Comparison of ENCODE assay signal across 8 cellular contexts in the genomic region with DNA sequence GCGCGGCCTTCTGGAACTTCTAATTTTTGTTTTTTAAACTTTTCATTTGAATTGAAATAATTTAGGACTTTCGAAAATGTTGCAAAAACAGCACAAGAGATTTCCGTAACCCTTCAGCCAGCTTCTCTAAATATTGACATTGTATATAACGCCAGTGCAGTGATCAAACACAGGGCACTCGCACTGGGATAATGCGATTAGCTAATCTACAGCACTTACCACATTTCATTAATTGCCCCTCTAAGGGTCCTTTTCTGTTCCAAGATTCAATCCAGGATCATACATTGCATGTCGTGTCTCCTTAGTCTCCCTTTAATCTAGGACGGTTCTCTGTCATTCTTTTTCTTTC. TPM values are rescaled to one million over a fixed set of nuclear protein-coding genes. Genes with fewer than 3 reads are reported as not detected.
DNase-seq lines count a peak whose midpoint lies in the region; ATAC-seq, FAIRE-seq and TF ChIP-seq lines count a peak whose summit lies in the region.

No MANE protein-coding gene starts in this region.

- WGBS in HepG2 (ENCODE audit: low lambda C conversion rate): 2% methylated on average over 9 of the region's 9 CpGs

- H3K79me2 ChIP-seq in HepG2 (ENCODE audit: insufficient read depth, low read length): peaks cover 11% of the 10 kb centered on the region

- TF ChIP-seq EP300 in HepG2 (IDR thresholded peaks at IDR 0.05; ENCODE audit: low read depth in 2 of 2, low read length in 2 of 2): peak in 1 of 2 experiments; percentile 34; a peak in 1 of 4 replicates
- TF ChIP-seq EP300 in HepG2 (CRISPR knock-in tag; IDR thresholded peaks at IDR 0.05; ENCODE audit: borderline replicate concordance): no peak

- intact Hi-C loops in HepG2 (cut with micrococcal nuclease; ENCODE audit: unreplicated experiment) (loop anchor here (5.0 to 10.0 kb wide), 2 partner anchors 86 to 184 kb away; a partner anchor contains a TSS), upper lobe of right lung (cut with DNase I) (no loop called here)

- no peak for FAIRE-seq in HepG2 (lab: Jason Lieb, UNC)
- no peak for FAIRE-seq in GM12891 (lab: Jason Lieb, UNC)

- CTCF ChIA-PET in activated naive CD4-positive, alpha-beta T cell treated with anti-CD3 and anti-CD28 coated beads, Interleukin-2, amount 10 ng/mL, durations not matched to agents 7 days and 5 days (lab: Charles Lee): no interaction called here
- CTCF ChIA-PET in HepG2 (lab: Yijun Ruan, JAX; ENCODE audit: low intra/inter-chr PET ratio, low total read pairs): no interaction called here

- peak overlapping the region; percentile 69 for H3K4me3 Mint-ChIP-seq in activated naive CD4-positive, alpha-beta T cell treated with anti-CD3 and anti-CD28 coated beads, Interleukin-2, amount 10 ng/mL, durations not matched to agents 7 days and 5 days
- H3K4me3 Mint-ChIP-seq in activated naive CD8-positive, alpha-beta T cell treated with anti-CD3 and anti-CD28 coated beads, Interleukin-2, amount 10 ng/mL, durations not matched to agents 7 days and 5 days: peak overlapping the region; percentile 41

- TF ChIP-seq RAD21 in HepG2 (CRISPR knock-in tag; IDR thresholded peaks at IDR 0.05): no peak

- POLR2A ChIA-PET in activated naive CD8-positive, alpha-beta T cell treated with anti-CD3 and anti-CD28 coated beads, Interleukin-2, amount 10 ng/mL, durations not matched to agents 7 days and 5 days (lab: Charles Lee): no interaction called here
- POLR2A ChIA-PET in HepG2 (lab: Yijun Ruan, JAX): interaction anchor here (0.7 to 1.0 kb wide), 3 partner anchors 86 to 520 kb away, joined by 3 to 4 read pairs (median 4); a partner anchor contains a TSS

- peaks cover 10% of the 10 kb centered on the region for H3K4me1 Mint-ChIP-seq in activated naive CD4-positive, alpha-beta T cell treated with anti-CD3 and anti-CD28 coated beads, Interleukin-2, amount 10 ng/mL, durations not matched to agents 7 days and 5 days
- peaks cover 9% of the 10 kb centered on the region for H3K4me1 Mint-ChIP-seq in activated naive CD8-positive, alpha-beta T cell treated with anti-CD3 and anti-CD28 coated beads, Interleukin-2, amount 10 ng/mL, durations not matched to agents 7 days and 5 days

- no peaks in the 10 kb centered on the region for H3K9me3 Mint-ChIP-seq in activated naive CD4-positive, alpha-beta T cell treated with anti-CD3 and anti-CD28 coated beads, Interleukin-2, amount 10 ng/mL, durations not matched to agents 7 days and 5 days
- H3K9me3 Mint-ChIP-seq in activated naive CD4-positive, alpha-beta T cell treated with anti-CD3 and anti-CD28 coated beads, Interleukin-2, amount 50 U/mL, for 72 hours: no peaks in the 10 kb centered on the region
- no peaks in the 10 kb centered on the region for H3K9me3 Mint-ChIP-seq in activated naive CD8-positive, alpha-beta T cell treated with anti-CD3 and anti-CD28 coated beads, Interleukin-2, amount 10 ng/mL, durations not matched to agents 7 days and 5 days

- H3K27ac ChIP-seq in HepG2 (ENCODE audit: extremely low read length, insufficient read depth, low read length): peak overlapping the region; percentile 79
- peak overlapping the region; percentile 97 for H3K27ac ChIP-seq in upper lobe of right lung

- no peak for DNase-seq in activated naive CD4-positive, alpha-beta T cell treated with anti-CD3 and anti-CD28 coated beads, Interleukin-2, amount 10 ng/mL, durations not matched to agents 7 days and 5 days
- no peak for DNase-seq in activated naive CD4-positive, alpha-beta T cell treated with anti-CD3 and anti-CD28 coated beads, Interleukin-2, amount 50 U/mL, for 72 hours (ENCODE audit: low spot score in 2 of 2)
- DNase-seq in activated naive CD8-positive, alpha-beta T cell treated with anti-CD3 and anti-CD28 coated beads, Interleukin-2, amount 10 ng/mL, durations not matched to agents 7 days and 5 days: no peak
- DNase-seq in HepG2 (ENCODE audit: low spot score): peak; percentile 48
- DNase-seq in upper lobe of right lung: no peak
- no peak for DNase-seq in A172 (ENCODE audit: low spot score)
- DNase-seq in GM12891 (ENCODE audit: insufficient read length, low spot score): no peak

- H2AFZ ChIP-seq in HepG2 (ENCODE audit: low read length): peak overlapping the region; percentile 3

- H3K27me3 ChIP-seq in HepG2 (ENCODE audit: control insufficient read depth in 1 of 2, insufficient read depth in 2 of 2, low read length in 2 of 2) (no peaks in the 10 kb centered on the region), upper lobe of right lung (no peaks in the 10 kb centered on the region)

- no peak for ATAC-seq in activated naive CD4-positive, alpha-beta T cell treated with anti-CD3 and anti-CD28 coated beads, Interleukin-2, amount 50 U/mL, for 72 hours
- ATAC-seq in activated naive CD8-positive, alpha-beta T cell treated with anti-CD3 and anti-CD28 coated beads, Interleukin-2, amount 10 ng/mL, durations not matched to agents 7 days and 5 days (ENCODE audit: low read depth): no peak
- ATAC-seq in HepG2 (peak; percentile 59), upper lobe of right lung (peak; percentile 17), HG03159 (IDR thresholded peaks at IDR 0.05; ENCODE audit: unreplicated experiment) (no peak)

- in situ Hi-C loops in HepG2 (cut with HindIII; ENCODE audit: extremely low pct_ligation_motif_present, low pct_unique_long_range_greater_than_20kb): no loop called here

- TF ChIP-seq CTCF in HepG2 (CRISPR knock-in tag; IDR thresholded peaks at IDR 0.05): no peak
- TF ChIP-seq CTCF in upper lobe of right lung (IDR thresholded peaks at IDR 0.05): no peak

- H3K4me1 ChIP-seq in HepG2 (ENCODE audit: insufficient read depth, low read length) (peaks cover 43% of the 10 kb centered on the region), upper lobe of right lung (peaks cover 27% of the 10 kb centered on the region)

- H3K9me3 ChIP-seq in HepG2 (ENCODE audit: low read length): no peaks in the 10 kb centered on the region
- H3K9me3 ChIP-seq in upper lobe of right lung: no peaks in the 10 kb centered on the region

- no peaks in the 10 kb centered on the region for H4K20me1 ChIP-seq in HepG2 (ENCODE audit: insufficient read depth, low read length)

- peak overlapping the region; percentile 77 for H3K9ac ChIP-seq in HepG2 (ENCODE audit: insufficient read depth, low read depth, low read length)

- H3K36me3 ChIP-seq in HepG2 (replicated peaks in 1 of 2; ENCODE audit: control insufficient read depth in 1 of 2, insufficient read depth in 2 of 2, low read length in 2 of 2) (no peaks in the 10 kb centered on the region), upper lobe of right lung (no peaks in the 10 kb centered on the region)

- H3K4me3 ChIP-seq in HepG2 (replicated peaks in 1 of 3; ENCODE audit: insufficient read depth in 1 of 3, low read depth in 2 of 3, low read length in 3 of 3) (peak overlapping the region; percentile 69 to 92 (median 74)), upper lobe of right lung (peak overlapping the region; percentile 91)

- BruUV-seq in HepG2 (replicated peaks; lab: Mats Ljungman, UMichigan): no TSS peak

- no peak for TF ChIP-seq POLR2A in HepG2 (IDR thresholded peaks at IDR 0.05; ENCODE audit: insufficient read depth in 1 of 2, low read depth in 2 of 2, low read length in 2 of 2)
- TF ChIP-seq POLR2A in GM12891 (IDR thresholded peaks at IDR 0.05; ENCODE audit: low read depth, low read length): no peak

- no peak overlapping the region for H3K27ac Mint-ChIP-seq in activated naive CD4-positive, alpha-beta T cell treated with anti-CD3 and anti-CD28 coated beads, Interleukin-2, amount 10 ng/mL, durations not matched to agents 7 days and 5 days
- peak overlapping the region in 1 of 2 donors; percentile 85 for H3K27ac Mint-ChIP-seq in activated naive CD4-positive, alpha-beta T cell treated with anti-CD3 and anti-CD28 coated beads, Interleukin-2, amount 50 U/mL, for 72 hours
- no peak overlapping the region for H3K27ac Mint-ChIP-seq in activated naive CD8-positive, alpha-beta T cell treated with anti-CD3 and anti-CD28 coated beads, Interleukin-2, amount 10 ng/mL, durations not matched to agents 7 days and 5 days

- H3K27me3 Mint-ChIP-seq in activated naive CD4-positive, alpha-beta T cell treated with anti-CD3 and anti-CD28 coated beads, Interleukin-2, amount 10 ng/mL, durations not matched to agents 7 days and 5 days: peaks cover 54% of the 10 kb centered on the region
- H3K27me3 Mint-ChIP-seq in activated naive CD8-positive, alpha-beta T cell treated with anti-CD3 and anti-CD28 coated beads, Interleukin-2, amount 10 ng/mL, durations not matched to agents 7 days and 5 days: peaks cover 49% of the 10 kb centered on the region

- H3K4me2 ChIP-seq in HepG2 (ENCODE audit: low read depth, low read length): peak overlapping the region; percentile 81

- peaks cover 2% of the 10 kb centered on the region for H3K36me3 Mint-ChIP-seq in activated naive CD4-positive, alpha-beta T cell treated with anti-CD3 and anti-CD28 coated beads, Interleukin-2, amount 10 ng/mL, durations not matched to agents 7 days and 5 days
- H3K36me3 Mint-ChIP-seq in activated naive CD4-positive, alpha-beta T cell treated with anti-CD3 and anti-CD28 coated beads, Interleukin-2, amount 50 U/mL, for 72 hours: peaks cover 6 to 7% of the 10 kb centered on the region in 2 donors
- H3K36me3 Mint-ChIP-seq in activated naive CD8-positive, alpha-beta T cell treated with anti-CD3 and anti-CD28 coated beads, Interleukin-2, amount 10 ng/mL, durations not matched to agents 7 days and 5 days: peaks cover 6% of the 10 kb centered on the region

RNA-seq across cellular contexts. Expression of a gene that starts 0.3 kb away (rescaled TPM):
- total RNA-seq in activated naive CD4-positive, alpha-beta T cell treated with anti-CD3 and anti-CD28 coated beads, Interleukin-2, amount 50 U/mL, for 72 hours: under 1 TPM; 0.19 to 0.20 TPM
- under 1 TPM; 0.47 to 0.62 TPM for total RNA-seq in activated naive CD8-positive, alpha-beta T cell treated with anti-CD3 and anti-CD28 coated beads, Interleukin-2, amount 10 ng/mL, durations not matched to agents 7 days and 5 days
- total RNA-seq in HepG2 (2016; rRNA removed; fragmentation: Illumina TruSeq; extraction: Trizol) (5.6 and 8.0 TPM in 2 replicates), upper lobe of right lung (109 TPM)
- total RNA-seq in HepG2 (2016; cell fraction: cytosol; rRNA removed; fragmentation: Illumina TruSeq; extraction: Trizol; ENCODE audit: low read depth): 1.4 and 1.7 TPM in 2 replicates
- total RNA-seq in HepG2 (2016; cell fraction: insoluble cytoplasmic fraction; rRNA removed; fragmentation: Illumina TruSeq; extraction: Trizol): 5.5 and 7.6 TPM in 2 replicates
- total RNA-seq in HepG2 (2016; cell fraction: membrane; rRNA removed; fragmentation: Illumina TruSeq; extraction: Trizol): 3.5 and 4.0 TPM in 2 replicates
- total RNA-seq in HepG2 (2016; cell fraction: nucleus; rRNA removed; fragmentation: Illumina TruSeq; extraction: Trizol): 8.1 and 9.2 TPM in 2 replicates
- polyA plus RNA-seq in HepG2 (2011; rRNA removed): 15.6 and 16.0 TPM in 2 replicates
- polyA plus RNA-seq in HepG2 (2011; cell fraction: cytosol; rRNA removed): 6.9 and 14.7 TPM in 2 replicates
- 2.4 and 4.1 TPM in 2 replicates for polyA plus RNA-seq in HepG2 (2011; cell fraction: nucleus; rRNA removed)
- polyA plus RNA-seq in HepG2 (2012): 14.4 and 16.4 TPM in 2 replicates
- 2.1 and 2.3 TPM in 2 replicates for polyA plus RNA-seq in HepG2 (2016; cell fraction: cytosol; fragmentation: Illumina TruSeq; extraction: Trizol; ENCODE audit: low read depth)
- polyA plus RNA-seq in HepG2 (2016; cell fraction: insoluble cytoplasmic fraction; fragmentation: Illumina TruSeq; extraction: Trizol; ENCODE audit: low read depth): 9.4 and 9.8 TPM in 2 replicates
- polyA plus RNA-seq in HepG2 (2016; cell fraction: membrane; fragmentation: Illumina TruSeq; extraction: Trizol; ENCODE audit: low read depth): 4.1 and 4.5 TPM in 2 replicates
- polyA plus RNA-seq in HepG2 (2016; cell fraction: nucleus; fragmentation: Illumina TruSeq; extraction: Trizol; ENCODE audit: insufficient read depth, low read depth): 12.9 and 15.8 TPM in 2 replicates
- 3.5 TPM in 1 of 2 replicates, not detected in the other for polyA minus RNA-seq in HepG2 (2011; rRNA and poly(A)+ RNA removed; ENCODE audit: low replicate concordance)
- 11.8 and 16.6 TPM in 2 replicates for polyA minus RNA-seq in HepG2 (2011; cell fraction: cytosol; rRNA and poly(A)+ RNA removed)
- polyA minus RNA-seq in HepG2 (2011; cell fraction: nucleus; rRNA and poly(A)+ RNA removed): 7.7 and 12.2 TPM in 2 replicates
- total RNA-seq in A172 (2014; rRNA removed; shearing (Covaris generic)): 9.2 and 10.0 TPM in 2 replicates
- 1.7 TPM for polyA plus RNA-seq in GM12891 (2012; ENCODE audit: low read depth, missing spikeins)

Comparison
In these comparisons a context has a peak if more than half of its experiments do, and no peak if none do; other contexts are left out.
1. ATAC-seq: peak in HepG2 (single experiment) and upper lobe of right lung (single experiment); none in activated naive CD4-positive, alpha-beta T cell treated with anti-CD3 and anti-CD28 coated beads, Interleukin-2, amount 50 U/mL, for 72 hours (0 of 2), activated naive CD8-positive, alpha-beta T cell treated with anti-CD3 and anti-CD28 coated beads, Interleukin-2, amount 10 ng/mL, durations not matched to agents 7 days and 5 days (single experiment) and HG03159 (single experiment).